Comparison of ENCODE assay signal across 1 cellular context in genomic region chr16:2149630-2150417, GRCh38.
TF ChIP-seq lines count a peak whose summit lies in the region.

No MANE protein-coding gene starts in this region.

TF ChIP-seq in K562, 482 proteins besides CTCF, POLR2A, EP300 and RAD21 (continues in another document):
- TF ChIP-seq ATF7 (IDR thresholded peaks at IDR 0.05) (no peak), ZNF561 (CRISPR knock-in tag; conservative IDR thresholded peaks at IDR 0.05) (no peak), FOXP1 (CRISPR knock-in tag; IDR thresholded peaks at IDR 0.05) (0 out of 2 replicates have a peak, but pooled peaks have one; percentile 50), MAX (CRISPR knock-in tag; IDR thresholded peaks at IDR 0.05) (peak; percentile 39; the same call in 1 of the 2 replicates), RBFOX2 (IDR thresholded peaks at IDR 0.05; ENCODE audit: low read depth, low read length) (peak; percentile 43), ZNF143 (CRISPR knock-in tag; IDR thresholded peaks at IDR 0.05) (peak; percentile 22; the same call in 1 of the 2 replicates), REST (CRISPR knock-in tag; IDR thresholded peaks at IDR 0.05; ENCODE audit: low read depth) (no peak), NR2C1 (IDR thresholded peaks at IDR 0.05) (peak; percentile 54; the same call in 1 of the 2 replicates), NR2C1 (tag; IDR thresholded peaks at IDR 0.05) (no peak), RB1 (IDR thresholded peaks at IDR 0.05; ENCODE audit: low read depth) (0 out of 2 replicates have a peak, but pooled peaks have one; percentile 2), RBM39 (optimal IDR thresholded peaks at IDR 0.05; ENCODE audit: low read depth, low read length) (no peak), DMBX1 (CRISPR knock-in tag; IDR thresholded peaks at IDR 0.05; ENCODE audit: borderline replicate concordance) (no peak), ZNF431 (CRISPR knock-in tag; IDR thresholded peaks at IDR 0.05) (no peak), L3MBTL2 (IDR thresholded peaks at IDR 0.05) (peak; percentile 57; the same call in 1 of the 2 replicates), PTTG1 (tag; IDR thresholded peaks at IDR 0.05; ENCODE audit: low read depth) (no peak), PHF21A (IDR thresholded peaks at IDR 0.05; ENCODE audit: borderline replicate concordance, low read depth) (no peak), NR0B1 (IDR thresholded peaks at IDR 0.05; ENCODE audit: partially characterized antibody) (no peak), ATF6 (CRISPR knock-in tag; IDR thresholded peaks at IDR 0.05) (no peak), NCOA6 (IDR thresholded peaks at IDR 0.05) (no peak), ZKSCAN1 (IDR thresholded peaks at IDR 0.05; ENCODE audit: low read depth, low read length) (no peak), ARNT (IDR thresholded peaks at IDR 0.05) (no peak), BACH1 (tag; IDR thresholded peaks at IDR 0.05) (no peak), ZFX (CRISPR knock-in tag; IDR thresholded peaks at IDR 0.05) (peak; percentile 60), ZNF592 (IDR thresholded peaks at IDR 0.05) (peak; percentile 67; the same call in 1 of the 2 replicates), POLR2G (IDR thresholded peaks at IDR 0.05; ENCODE audit: low read depth, low read length) (peak; percentile 61; the same call in 1 of the 2 replicates), FOXP4 (CRISPR knock-in tag; IDR thresholded peaks at IDR 0.05; ENCODE audit: borderline replicate concordance) (0 out of 2 replicates have a peak, but pooled peaks have one; percentile 2), ZNF232 (CRISPR knock-in tag; IDR thresholded peaks at IDR 0.05) (no peak), ZNF24 (IDR thresholded peaks at IDR 0.05) (no peak), HDGF (IDR thresholded peaks at IDR 0.05) (no peak), MTA1 (IDR thresholded peaks at IDR 0.05; ENCODE audit: borderline replicate concordance) (no peak), SMC3 (conservative IDR thresholded peaks at IDR 0.05; ENCODE audit: insufficient read depth, low read depth, low read length) (0 out of 2 replicates have a peak, but pooled peaks have one; percentile 2), MYBL2 (IDR thresholded peaks at IDR 0.05; ENCODE audit: low read depth) (no peak), MYBL2 (CRISPR knock-in tag; IDR thresholded peaks at IDR 0.05; ENCODE audit: borderline replicate concordance) (no peak), STAT5B (CRISPR knock-in tag; IDR thresholded peaks at IDR 0.05) (no peak), MGA (IDR thresholded peaks at IDR 0.05) (peak; percentile 73)
